8 cellular contexts compared by ENCODE assay signal in the genomic region with DNA sequence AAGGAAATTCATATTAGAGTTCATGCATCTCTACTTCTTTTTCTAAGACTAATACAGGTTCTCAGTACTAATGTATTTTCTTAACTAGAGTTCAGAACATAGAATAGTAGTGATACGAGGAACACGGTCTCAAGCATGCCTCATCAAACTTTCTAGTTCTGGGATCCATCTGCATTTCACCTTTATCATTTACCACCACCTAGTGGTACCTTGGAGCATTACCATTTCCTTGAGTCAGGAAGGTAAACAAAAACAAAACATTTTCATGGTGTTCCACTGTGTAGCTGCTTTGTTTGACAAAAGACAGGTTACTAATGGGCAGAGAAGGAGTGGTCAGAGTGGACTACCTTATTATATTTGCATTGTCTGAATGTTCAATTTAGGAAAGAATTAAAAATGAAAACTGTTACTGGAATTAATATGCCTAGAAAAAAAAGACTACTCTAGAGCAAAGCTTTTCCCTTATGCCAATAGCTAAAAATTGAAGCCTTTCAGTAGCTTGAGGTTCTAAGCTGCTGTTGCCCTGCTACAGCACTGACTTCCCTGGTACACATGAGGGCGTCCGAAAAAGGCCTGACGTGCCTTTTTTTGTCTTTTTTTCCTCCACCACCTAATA. TPM values are rescaled to one million over a fixed set of nuclear protein-coding genes. Genes with fewer than 3 reads are reported as not detected.
DNase-seq lines count a peak whose midpoint lies in the region; ATAC-seq and TF ChIP-seq lines count a peak whose summit lies in the region.

No MANE protein-coding gene starts in this region.

- intact Hi-C loops in dorsolateral prefrontal cortex (cut with DNase I) = loop anchor here (2.0 to 5.0 kb wide), 3 partner anchors 115 to 322 kb away; no protein-coding TSS in a partner anchor

- TF ChIP-seq CTCF in RWPE1 (conservative IDR thresholded peaks at IDR 0.05; ENCODE audit: low read depth) (peak; percentile 96), dorsolateral prefrontal cortex (IDR thresholded peaks at IDR 0.05 in 54 of 56, conservative IDR thresholded peaks at IDR 0.05 in 2 of 56; ENCODE audit: low read depth in 1 of 56, partially characterized antibody in 56 of 56) (peak; percentile 73 to 95 (median 88))

- POLR2A ChIA-PET in RWPE1 (lab: Yijun Ruan, JAX; ENCODE audit: low non-redundant PET) = no interaction called here

- DNase-seq in DMS153 (lab: John Stamatoyannopoulos, UW) (peak; percentile 55), LoVo (ENCODE audit: low spot score) (peak; percentile 73), RWPE1 (ENCODE audit: low spot score) (peak; percentile 61), dorsolateral prefrontal cortex (peak in 1 of 10 donors; percentile 36), memory B cell (ENCODE audit: low spot score in 2 of 2) (peak; percentile 29 to 49), occipital lobe (lab: John Stamatoyannopoulos, UW) (no peak)
- DNase-seq in activated CD4-positive, alpha-beta T cell treated with anti-CD3 and anti-CD28 coated beads for 1 hour = no peak

- H3K36me3 Mint-ChIP-seq in memory B cell = peaks cover 26% of the 10 kb centered on the region

- ATAC-seq in GM21526 (IDR thresholded peaks at IDR 0.05; ENCODE audit: low FRiP score, unreplicated experiment) = peak; percentile 48
- peak; percentile 65 for ATAC-seq in memory B cell (ENCODE audit: low read depth)

- H3K27me3 Mint-ChIP-seq in memory B cell = no peaks in the 10 kb centered on the region

- H3K27me3 ChIP-seq in dorsolateral prefrontal cortex = no peaks in the 10 kb centered on the region

- no peak overlapping the region for H3K4me3 Mint-ChIP-seq in memory B cell

- no peak overlapping the region for H3K4me3 ChIP-seq in dorsolateral prefrontal cortex

- peak overlapping the region; percentile 4 for H3K27ac Mint-ChIP-seq in memory B cell

- H3K4me1 Mint-ChIP-seq in memory B cell = peaks cover 2% of the 10 kb centered on the region

- CTCF ChIA-PET in RWPE1 (lab: Yijun Ruan, JAX) = interaction anchor here (0.5 to 1.6 kb wide), 6 partner anchors 25 to 1541 kb away, joined by 3 to 13 read pairs (median 4); no protein-coding TSS in a partner anchor

- H3K27ac ChIP-seq in RWPE1 = no peak overlapping the region
- peak overlapping the region in 3 of 59 donors; percentile 4 to 29 (median 25) for H3K27ac ChIP-seq in dorsolateral prefrontal cortex

- no peaks in the 10 kb centered on the region for H3K9me3 Mint-ChIP-seq in memory B cell

RNA-seq across cellular contexts. Expression of a gene that starts 44.5 kb away (rescaled TPM):
- total RNA-seq in dorsolateral prefrontal cortex (10 to 100 TPM; 30.1 to 55.9 (median 39.6) TPM), occipital lobe (93.4 TPM)

Comparison
In these comparisons a context has a peak if more than half of its experiments do, and no peak if none do; other contexts are left out.
1. DNase-seq: peak in DMS153 (single experiment), LoVo (single experiment), RWPE1 (single experiment) and memory B cell (2 of 2); none in occipital lobe (single experiment) and activated CD4-positive, alpha-beta T cell treated with anti-CD3 and anti-CD28 coated beads for 1 hour (single experiment).